8 cellular contexts compared by ENCODE assay signal in genomic region chr17:31487648-31488263, GRCh38.
DNase-seq lines count a peak whose midpoint lies in the region; ATAC-seq and TF ChIP-seq lines count a peak whose summit lies in the region.

No MANE protein-coding gene starts in this region.

- WGBS in right lobe of liver (ENCODE audit: insufficient coverage, low coverage, low lambda C conversion rate, missing lambda C conversion rate) = 2% methylated on average over 14 of the region's 83 CpGs

- no peaks in the 10 kb centered on the region for H3K9me3 Mint-ChIP-seq in activated CD4-positive, alpha-beta T cell treated with anti-CD3 and anti-CD28 coated beads, Interleukin-2, amount 10 ng/mL, durations not matched to agents 24 days and 14 days

- peak overlapping the region; percentile 94 for H3K4me3 Mint-ChIP-seq in activated CD4-positive, alpha-beta T cell treated with anti-CD3 and anti-CD28 coated beads, Interleukin-2, amount 10 ng/mL, durations not matched to agents 24 days and 14 days

- peak; percentile 83 for TF ChIP-seq POLR2A in right lobe of liver (IDR thresholded peaks at IDR 0.05)

- H3K27me3 ChIP-seq in ACC112 (ENCODE audit: insufficient read depth, low read length) = peaks cover 74% of the 10 kb centered on the region
- H3K27me3 ChIP-seq in colonic mucosa = no peaks in the 10 kb centered on the region
- H3K27me3 ChIP-seq in right lobe of liver = no peaks in the 10 kb centered on the region

- no peaks in the 10 kb centered on the region for H3K79me2 ChIP-seq in ACC112 (ENCODE audit: control insufficient read depth, insufficient read depth, low read length, unreplicated experiment)

- peak overlapping the region; percentile 38 for H3K27ac Mint-ChIP-seq in activated CD4-positive, alpha-beta T cell treated with anti-CD3 and anti-CD28 coated beads, Interleukin-2, amount 10 ng/mL, durations not matched to agents 24 days and 14 days

- peak overlapping the region; percentile 65 to 84 for H3K9ac ChIP-seq in colonic mucosa (ENCODE audit: low read depth in 2 of 2, low read length in 2 of 2)

- H3K27ac ChIP-seq in ACC112 (ENCODE audit: low read depth, low read length) (no peak overlapping the region), colonic mucosa (peak overlapping the region; percentile 90), right lobe of liver (peak overlapping the region; percentile 28 to 73 (median 70))

- peaks cover 5% of the 10 kb centered on the region for H3K27me3 Mint-ChIP-seq in activated CD4-positive, alpha-beta T cell treated with anti-CD3 and anti-CD28 coated beads, Interleukin-2, amount 10 ng/mL, durations not matched to agents 24 days and 14 days

- H3K4me3 ChIP-seq in ACC112 (ENCODE audit: low read depth, low read length) = peak overlapping the region; percentile 59
- peak overlapping the region; percentile 88 for H3K4me3 ChIP-seq in colonic mucosa
- H3K4me3 ChIP-seq in right lobe of liver = peak overlapping the region; percentile 57 to 74 (median 66)

- DNase-seq in NCI-H345 treated with DMSO at 0.1 percent for 48 hours (lab: John Stamatoyannopoulos, UW; ENCODE audit: unreplicated experiment) (peak; percentile 92), colonic mucosa (peak; percentile 93), right lobe of liver (peak; percentile 94 to 97 (median 96))
- DNase-seq in activated CD4-positive, alpha-beta T cell treated with anti-CD3 and anti-CD28 coated beads, Interleukin-2, amount 10 ng/mL, durations not matched to agents 24 days and 14 days = peak; percentile 97
- DNase-seq in stimulated activated CD4-positive, alpha-beta T cell treated with anti-CD3 and anti-CD28 coated beads, Interleukin-4, amount 100 ng/mL, for 24 hours = peak; percentile 92

- intact Hi-C loops in activated CD4-positive, alpha-beta T cell treated with anti-CD3 and anti-CD28 coated beads, Interleukin-2, amount 10 ng/mL, durations not matched to agents 24 days and 14 days (cut with micrococcal nuclease) = loop anchor here (1.0 to 2.0 kb wide), 2 partner anchors 21 to 167 kb away; partner anchors contain the start of gene EVI2A
- intact Hi-C loops in colonic mucosa (cut with DNase I) = no loop called here
- intact Hi-C loops in right lobe of liver (cut with DNase I) = no loop called here

- H3K9me3 ChIP-seq in colonic mucosa (no peaks in the 10 kb centered on the region), right lobe of liver (no peaks in the 10 kb centered on the region)

- H3K4me1 Mint-ChIP-seq in activated CD4-positive, alpha-beta T cell treated with anti-CD3 and anti-CD28 coated beads, Interleukin-2, amount 10 ng/mL, durations not matched to agents 24 days and 14 days = peaks cover 43% of the 10 kb centered on the region

- H2AFZ ChIP-seq in ACC112 (ENCODE audit: low read length, unreplicated experiment) = no peak overlapping the region

- H3K4me1 ChIP-seq in ACC112 (ENCODE audit: control insufficient read depth, insufficient read depth, low read length, unreplicated experiment) (no peaks in the 10 kb centered on the region), colonic mucosa (peaks cover 20% of the 10 kb centered on the region), right lobe of liver (peaks cover 0 to 35% (median 14%) of the 10 kb centered on the region in 4 donors)

- H3K36me3 ChIP-seq in ACC112 (ENCODE audit: insufficient read depth, low read length) (no peaks in the 10 kb centered on the region), colonic mucosa (no peaks in the 10 kb centered on the region), right lobe of liver (no peaks in the 10 kb centered on the region)

- TF ChIP-seq CTCF in colonic mucosa (IDR thresholded peaks at IDR 0.05) (no peak), right lobe of liver (IDR thresholded peaks at IDR 0.05) (peak in 2 of 4 donors; percentile 8 to 31)

- peaks cover 5% of the 10 kb centered on the region for H3K36me3 Mint-ChIP-seq in activated CD4-positive, alpha-beta T cell treated with anti-CD3 and anti-CD28 coated beads, Interleukin-2, amount 10 ng/mL, durations not matched to agents 24 days and 14 days (ENCODE audit: low read depth)

- ATAC-seq in GM19023 (IDR thresholded peaks at IDR 0.05; ENCODE audit: unreplicated experiment) = peak; percentile 65
- ATAC-seq in HG03196 (IDR thresholded peaks at IDR 0.05; ENCODE audit: unreplicated experiment) = peak; percentile 53
- peak; percentile 85 to 96 (median 90) for ATAC-seq in right lobe of liver
